27 cellular contexts compared by ENCODE assay signal in the genomic region with DNA sequence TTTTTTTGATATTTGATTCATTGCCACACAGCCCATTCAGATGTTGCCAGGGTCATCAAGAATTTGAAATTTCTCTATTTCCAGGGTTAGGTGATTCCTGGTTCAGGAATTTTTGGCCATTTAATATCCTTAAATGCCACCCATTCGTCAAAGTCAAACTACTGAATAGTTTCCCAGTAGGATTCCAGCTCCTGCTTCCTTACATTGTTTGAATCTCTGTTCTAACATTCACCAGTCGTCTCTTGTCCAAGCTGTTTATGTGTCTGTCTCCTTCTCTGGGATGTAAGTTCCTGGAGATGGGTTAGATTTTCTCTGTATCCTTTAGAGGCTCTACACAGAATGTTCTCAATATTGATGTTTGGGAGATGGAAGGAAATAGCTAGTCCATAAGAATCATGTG.
DNase-seq lines count a peak whose midpoint lies in the region; ATAC-seq, FAIRE-seq and TF ChIP-seq lines count a peak whose summit lies in the region.
"Had no signal": no experiment of that assay in that cellular context is flagged by ENCODE, and none has a peak within 500 bp of the region (broad histone marks: within the 10 kb centered on the region; RNA-seq: fewer than 3 reads in every experiment).

No MANE protein-coding gene starts in this region.

- no peaks in the 10 kb centered on the region for H3K9me3 ChIP-seq in endothelial cell of umbilical vein (replicated peaks; ENCODE audit: control insufficient read depth, insufficient read depth, low read length)

- peaks cover 7% of the 10 kb centered on the region in 2 donors for H3K4me1 Mint-ChIP-seq in effector memory CD8-positive, alpha-beta T cell (ENCODE audit: low read depth in 2 of 2)

- no TSS peak for BruUV-seq in endothelial cell of umbilical vein (replicated peaks; lab: Mats Ljungman, UMichigan)

- H3K36me3 ChIP-seq in endothelial cell of umbilical vein (ENCODE audit: control insufficient read depth in 2 of 2, extremely low read depth in 1 of 2, insufficient read depth in 2 of 2, low read length in 2 of 2), result no peaks in the 10 kb centered on the region

- intact Hi-C loops in endothelial cell of umbilical vein (cut with micrococcal nuclease), result no loop called here

- H3K9ac ChIP-seq in endothelial cell of umbilical vein (replicated peaks; ENCODE audit: extremely low read depth, insufficient read depth, low read length), result no peak overlapping the region

- H2AFZ ChIP-seq in endothelial cell of umbilical vein (ENCODE audit: low read depth, low read length), result no peak overlapping the region
- H2AFZ ChIP-seq: PC-9 had no signal

- no peaks in the 10 kb centered on the region for H3K79me2 ChIP-seq in endothelial cell of umbilical vein (ENCODE audit: control insufficient read depth, insufficient read depth, low read length)

- TF ChIP-seq CTCF in endothelial cell of umbilical vein (IDR thresholded peaks at IDR 0.05; ENCODE audit: extremely low read depth in 1 of 2, insufficient read depth in 1 of 2, low read depth in 1 of 2, low read length in 2 of 2), result no peak

- no peak overlapping the region for H3K4me3 Mint-ChIP-seq in effector memory CD8-positive, alpha-beta T cell
- H3K4me3 Mint-ChIP-seq: B cell had no signal

- no peaks in the 10 kb centered on the region for H3K4me1 ChIP-seq in endothelial cell of umbilical vein (ENCODE audit: control insufficient read depth, extremely low read depth, insufficient read depth, low read length)

- no peak overlapping the region for H3K4me3 ChIP-seq in endothelial cell of umbilical vein (replicated peaks in 1 of 3; ENCODE audit: insufficient read depth in 1 of 3, low read depth in 1 of 3, low read length in 3 of 3)
- H3K4me3 ChIP-seq: K562, PC-9 had no signal

- no peak overlapping the region for H3K4me2 ChIP-seq in endothelial cell of umbilical vein (ENCODE audit: insufficient read depth, low read length)
- H3K4me2 ChIP-seq: PC-9 had no signal

- H3K27me3 ChIP-seq in endothelial cell of umbilical vein (ENCODE audit: control insufficient read depth in 2 of 2, insufficient read depth in 2 of 2, low read length in 2 of 2), result peaks cover 0 to 6% of the 10 kb centered on the region in 2 experiments

- no peak for FAIRE-seq in endothelial cell of umbilical vein (lab: Jason Lieb, UNC)
- FAIRE-seq: GM12892, HepG2, K562 had no signal

- dilution Hi-C loops in endothelial cell of umbilical vein (cut with MboI; ENCODE audit: extremely low pct_ligation_motif_present, low sequenced_read_pairs), result no loop called here

- no peaks in the 10 kb centered on the region for H3K9me3 Mint-ChIP-seq in effector memory CD8-positive, alpha-beta T cell
- H3K9me3 Mint-ChIP-seq: CD8-positive, alpha-beta T cell had no signal

- no peaks in the 10 kb centered on the region for H3K36me3 Mint-ChIP-seq in effector memory CD8-positive, alpha-beta T cell (ENCODE audit: insufficient read depth)
- H3K36me3 Mint-ChIP-seq: CD8-positive, alpha-beta T cell had no signal

- DNase-seq in NCI-H146 (lab: John Stamatoyannopoulos, UW) (peak; percentile 7), NCI-H146 treated with DMSO at 0.1 percent for 48 hours (lab: John Stamatoyannopoulos, UW; ENCODE audit: unreplicated experiment) (no peak), endothelial cell of umbilical vein (ENCODE audit: low read depth, low spot score) (peak; percentile 8)
- DNase-seq in activated T-cell treated with anti-CD3 and anti-CD28 coated beads, Interleukin-2, amount 50 U/mL, for 48 hours, result no peak
- DNase-seq in stimulated activated naive CD8-positive, alpha-beta T cell treated with anti-CD3 and anti-CD28 coated beads, Interleukin-15, Interleukin-2, amounts not matched to agents 100 U/mL and 50 U/mL, for 24 hours, result no peak
- DNase-seq in effector memory CD8-positive, alpha-beta T cell, result no peak
- DNase-seq: Calu3; CD8-positive, alpha-beta T cell; DMS79 treated with DMSO at 0.1 percent for 48 hours; MV-4-11; NCI-H1105; NCI-H1436 treated with DMSO at 0.1 percent for 48 hours; NCI-H2029; NCI-H446 treated with DMSO at 0.1 percent for 48 hours; NCI-H526; PC-9; RPMI8226; SHP77 had no signal

- TF ChIP-seq POLR2A in endothelial cell of umbilical vein (IDR thresholded peaks at IDR 0.05; ENCODE audit: low read depth, low read length), result no peak

- no peak overlapping the region for H3K27ac ChIP-seq in endothelial cell of umbilical vein (ENCODE audit: insufficient read depth, low read depth, low read length)
- H3K27ac ChIP-seq: 22Rv1, C4-2B, PC-9 had no signal

- ATAC-seq in SK-N-SH treated with all-trans-retinoic acid at 6 μM for 48 hours, result peak; percentile 47; the same call in 2 of the 3 replicates
- ATAC-seq in GM19324 (IDR thresholded peaks at IDR 0.05; ENCODE audit: low FRiP score, unreplicated experiment), result no peak
- ATAC-seq in stimulated activated naive CD8-positive, alpha-beta T cell treated with anti-CD3 and anti-CD28 coated beads, Interleukin-15, Interleukin-2, amounts not matched to agents 100 U/mL and 50 U/mL, for 24 hours, result no peak
- no peak for ATAC-seq in effector memory CD8-positive, alpha-beta T cell (replicated peaks)
- ATAC-seq: CD8-positive, alpha-beta T cell; HCT116; HepG2; K562 had no signal

- POLR2A ChIA-PET in endothelial cell of umbilical vein (lab: Charles Lee), result no interaction called here

- no peaks in the 10 kb centered on the region for H4K20me1 ChIP-seq in endothelial cell of umbilical vein (replicated peaks; ENCODE audit: control insufficient read depth, extremely low read depth, insufficient read depth, low read length)

- H3K27ac Mint-ChIP-seq in effector memory CD8-positive, alpha-beta T cell, result no peak overlapping the region
- H3K27ac Mint-ChIP-seq: B cell; CD8-positive, alpha-beta T cell had no signal

- H3K9me1 ChIP-seq in endothelial cell of umbilical vein (replicated peaks; ENCODE audit: control insufficient read depth, extremely low read depth, insufficient read depth, low read length), result no peaks in the 10 kb centered on the region

- no peaks in the 10 kb centered on the region for H3K27me3 Mint-ChIP-seq in effector memory CD8-positive, alpha-beta T cell
- H3K27me3 Mint-ChIP-seq: B cell had no signal

- CTCF ChIA-PET in endothelial cell of umbilical vein (lab: Charles Lee), result no interaction called here

TF ChIP-seq in SK-N-SH treated with all-trans-retinoic acid at 6 μM for 48 hours, 23 proteins besides CTCF, POLR2A, EP300 and RAD21:
- TF ChIP-seq RARB (CRISPR knock-in tag; IDR thresholded peaks at IDR 0.05) (no peak), TCF4 (CRISPR knock-in tag; IDR thresholded peaks at IDR 0.05; ENCODE audit: borderline replicate concordance) (no peak), ISL1 (CRISPR knock-in tag; IDR thresholded peaks at IDR 0.05) (no peak), TOX (CRISPR knock-in tag; IDR thresholded peaks at IDR 0.05; ENCODE audit: borderline replicate concordance) (no peak)
- TF ChIP-seq, protein P1, sequence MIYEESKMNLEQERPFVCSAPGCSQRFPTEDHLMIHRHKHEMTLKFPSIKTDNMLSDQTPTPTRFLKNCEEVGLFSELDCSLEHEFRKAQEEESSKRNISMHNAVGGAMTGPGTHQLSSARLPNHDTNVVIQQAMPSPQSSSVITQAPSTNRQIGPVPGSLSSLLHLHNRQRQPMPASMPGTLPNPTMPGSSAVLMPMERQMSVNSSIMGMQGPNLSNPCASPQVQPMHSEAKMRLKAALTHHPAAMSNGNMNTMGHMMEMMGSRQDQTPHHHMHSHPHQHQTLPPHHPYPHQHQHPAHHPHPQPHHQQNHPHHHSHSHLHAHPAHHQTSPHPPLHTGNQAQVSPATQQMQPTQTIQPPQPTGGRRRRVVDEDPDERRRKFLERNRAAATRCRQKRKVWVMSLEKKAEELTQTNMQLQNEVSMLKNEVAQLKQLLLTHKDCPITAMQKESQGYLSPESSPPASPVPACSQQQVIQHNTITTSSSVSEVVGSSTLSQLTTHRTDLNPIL (CRISPR knock-in tag; IDR thresholded peaks at IDR 0.05; ENCODE audit: low read depth), result no peak

TF ChIP-seq in endothelial cell of umbilical vein, 7 proteins besides CTCF, POLR2A, EP300 and RAD21:
- no peak for TF ChIP-seq POLR2AphosphoS5 (IDR thresholded peaks at IDR 0.05; ENCODE audit: insufficient read depth, low read depth, low read length)
- TF ChIP-seq FOS (IDR thresholded peaks at IDR 0.05; ENCODE audit: borderline replicate concordance, insufficient read depth, low read length), result no peak
- no peak for TF ChIP-seq MAX (IDR thresholded peaks at IDR 0.05; ENCODE audit: insufficient read depth, insufficient read length)
- TF ChIP-seq MYC (IDR thresholded peaks at IDR 0.05; ENCODE audit: low read depth, low read length), result no peak
- TF ChIP-seq JUN (IDR thresholded peaks at IDR 0.05; ENCODE audit: borderline replicate concordance, insufficient read depth, insufficient read length, low read depth), result no peak
- no peak for TF ChIP-seq EZH2 (IDR thresholded peaks at IDR 0.05; ENCODE audit: borderline replicate concordance, low read depth, low read length, severe bottlenecking)
- TF ChIP-seq GATA2 (IDR thresholded peaks at IDR 0.05; ENCODE audit: insufficient read depth, insufficient read length, low read depth, low read length), result no peak

Comparison
In these comparisons a context has a peak if more than half of its experiments do, and no peak if none do; other contexts are left out.
1. DNase-seq: peak in NCI-H146 (single experiment) and endothelial cell of umbilical vein (single experiment); none in NCI-H146 treated with DMSO at 0.1 percent for 48 hours (single experiment), activated T-cell treated with anti-CD3 and anti-CD28 coated beads, Interleukin-2, amount 50 U/mL, for 48 hours (0 of 2), stimulated activated naive CD8-positive, alpha-beta T cell treated with anti-CD3 and anti-CD28 coated beads, Interleukin-15, Interleukin-2, amounts not matched to agents 100 U/mL and 50 U/mL, for 24 hours (single experiment) and effector memory CD8-positive, alpha-beta T cell (0 of 3).